1 cellular context compared by ENCODE assay signal in genomic region chr2:60811491-60812370, GRCh38.
TF ChIP-seq lines count a peak whose summit lies in the region.

No MANE protein-coding gene starts in this region.

TF ChIP-seq in GM23338, 12 proteins besides CTCF, POLR2A, EP300 and RAD21 (continued from another document):
- TF ChIP-seq ZNF462 (CRISPR knock-in tag; IDR thresholded peaks at IDR 0.05) (no peak), REST (IDR thresholded peaks at IDR 0.05; ENCODE audit: unreplicated experiment) (no peak), STAT1 (IDR thresholded peaks at IDR 0.05; ENCODE audit: unreplicated experiment) (no peak), EZH2phosphoT487 (IDR thresholded peaks at IDR 0.05; ENCODE audit: unreplicated experiment) (no peak), EZH2 (IDR thresholded peaks at IDR 0.05; ENCODE audit: low read depth, unreplicated experiment) (no peak)
